ENCODE assay signal across 23 cellular contexts in the genomic region with DNA sequence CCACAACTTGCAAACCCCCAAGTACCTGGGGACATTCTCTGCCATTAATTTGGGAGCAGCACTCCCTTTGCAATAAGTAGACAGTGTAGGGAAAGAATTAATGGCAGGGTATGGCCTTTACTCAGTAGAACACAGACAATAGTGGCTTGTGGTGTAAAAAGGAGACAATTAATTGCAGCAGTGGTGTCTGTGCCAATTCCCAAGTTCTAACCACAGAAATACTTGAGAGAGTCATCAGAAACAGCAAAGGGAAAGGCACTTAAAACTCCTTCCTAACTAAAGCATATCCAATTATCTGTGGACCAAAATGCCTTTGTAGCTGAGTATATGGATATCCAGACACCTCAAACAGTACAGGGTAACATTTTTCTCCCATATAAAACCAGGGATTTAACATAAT.
"Had no signal": no experiment of that assay in that cellular context is flagged by ENCODE, and none has a peak within 500 bp of the region (broad histone marks: within the 10 kb centered on the region; RNA-seq: fewer than 3 reads in every experiment).

No MANE protein-coding gene starts in this region.

- H3K4me3 ChIP-seq: gastroesophageal sphincter, heart left ventricle, right lobe of liver, smooth muscle cell, testis, vagina had no signal

- H3K36me3 ChIP-seq: gastroesophageal sphincter, heart left ventricle, right lobe of liver, vagina had no signal

- ATAC-seq: activated CD4-positive, alpha-beta T cell treated with anti-CD3 and anti-CD28 coated beads for 36 hours; gastroesophageal sphincter; heart left ventricle; left colon; right lobe of liver; stimulated activated naive B cell treated with anti-CD40 and anti-IgM and Interleukin-4, amounts not matched to agents 10 μg/mL and 1 μg/mL and 100 μg/mL, for 72 hours; WTC11 had no signal

- DNase-seq: activated CD4-positive, alpha-beta T cell treated with anti-CD3 and anti-CD28 coated beads for 36 hours; activated CD4-positive, alpha-beta T cell treated with anti-CD3 and anti-CD28 coated beads, Interleukin-2, amount 50 U/mL, for 4 hours; activated CD8-positive, alpha-beta memory T cell treated with anti-CD3 and anti-CD28 coated beads for 24 hours; activated CD8-positive, alpha-beta memory T cell treated with anti-CD3 and anti-CD28 coated beads, Interleukin-2, amount 50 U/mL, for 4 hours; activated naive CD4-positive, alpha-beta T cell treated with Interleukin-2 at 50 U/mL for 16 hours; activated naive CD8-positive, alpha-beta T cell treated with anti-CD3 and anti-CD28 coated beads for 36 hours; activated T-cell treated with anti-CD3 and anti-CD28 coated beads, Interleukin-2, amount 50 U/mL, for 24 hours; heart left ventricle; left colon; naive B cell; occipital lobe; posterior cingulate gyrus; right lobe of liver; stimulated activated CD4-positive, alpha-beta T cell treated with anti-CD3 and anti-CD28 coated beads, Interleukin-15, amount 100 ng/mL, for 24 hours; stimulated activated CD8-positive, alpha-beta memory T cell treated with anti-CD3 and anti-CD28 coated beads, Interleukin-4, amount 100 ng/mL, for 48 hours; stimulated activated naive B cell treated with anti-CD40 and anti-IgM and Interleukin-4, amounts not matched to agents 10 μg/mL and 1 μg/mL and 100 μg/mL, for 72 hours; T-helper 9 cell; testis; trophoblast cell had no signal

- H3K27me3 ChIP-seq: gastroesophageal sphincter, heart left ventricle, right lobe of liver, testis, vagina had no signal
